In the genomic region with DNA sequence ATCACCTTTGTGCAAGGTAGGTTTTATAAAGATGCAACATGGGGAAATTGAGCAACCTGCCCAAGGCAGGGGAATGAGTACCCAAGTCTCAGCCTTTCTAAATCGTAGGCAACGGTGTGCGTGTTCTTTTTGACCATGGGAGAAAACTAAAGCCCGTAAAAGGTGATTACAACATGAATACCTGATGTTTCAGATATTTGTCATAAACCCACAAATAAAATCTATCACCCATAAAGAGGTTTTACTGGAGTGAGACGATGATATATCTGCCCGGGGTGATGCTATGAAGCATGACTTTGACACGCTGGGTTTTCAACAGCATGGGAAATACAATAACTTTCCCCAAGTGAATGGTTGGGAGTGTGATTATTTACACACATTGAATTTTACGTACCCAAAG, we compare ENCODE assay signal across 28 cellular contexts.
A peak's percentile ranks its signal among the peaks of the same experiment; 100 is the strongest.
DNase-seq lines count a peak whose midpoint lies in the region; ATAC-seq, FAIRE-seq and TF ChIP-seq lines count a peak whose summit lies in the region.
"Had no signal": no experiment of that assay in that cellular context is flagged by ENCODE, and none has a peak within 500 bp of the region (broad histone marks: within the 10 kb centered on the region; RNA-seq: fewer than 3 reads in every experiment).

No MANE protein-coding gene starts in this region.

- in situ Hi-C loops in Panc1 (cut with HindIII; ENCODE audit: low pct_unique_long_range_greater_than_20kb, low sequenced_read_pairs) (no loop called here), GM23248 (cut with MboI) (no loop called here)

- POLR2A ChIA-PET in Panc1 (lab: Charles Lee) (no interaction called here), T-cell (lab: Charles Lee) (no interaction called here)

- H3K9me3 ChIP-seq in BLaER1 (peaks cover 4% of the 10 kb centered on the region; the same call in 1 of the 2 replicates), Panc1 (ENCODE audit: control insufficient read depth, insufficient read depth, low read depth, low read length) (no peaks in the 10 kb centered on the region; the same call in 1 of the 2 replicates), keratinocyte (ENCODE audit: control insufficient read depth, low read depth, low read length) (no peaks in the 10 kb centered on the region), right cardiac atrium (ENCODE audit: control insufficient read depth, low read length) (no peaks in the 10 kb centered on the region), GM23248 (ENCODE audit: low read depth) (no peaks in the 10 kb centered on the region)
- H3K9me3 ChIP-seq: BE2C had no signal

- no peak overlapping the region for H3K4me3 Mint-ChIP-seq in T-cell
- H3K4me3 Mint-ChIP-seq: CD4-positive, alpha-beta memory T cell; GM23338; IgD-negative memory B cell had no signal

- ATAC-seq in Panc1, result no peak
- ATAC-seq in right cardiac atrium, result no peak
- no peak for ATAC-seq in T-cell (replicated peaks in 1 of 4)
- ATAC-seq: GM23338 had no signal

- 91% methylated on average over 8 of the region's 8 CpGs for WGBS in right cardiac atrium
- WGBS in GM23248 (ENCODE audit: low coverage in 1 of 2, low lambda C conversion rate in 2 of 2, missing lambda C conversion rate in 2 of 2), 2 experiments, result 97% methylated on average over 8 of the region's 8 CpGs

- H3K27me3 ChIP-seq in BLaER1, result no peaks in the 10 kb centered on the region
- no peaks in the 10 kb centered on the region for H3K27me3 ChIP-seq in Panc1 (ENCODE audit: control insufficient read depth, insufficient read depth, low read length)
- no peaks in the 10 kb centered on the region for H3K27me3 ChIP-seq in keratinocyte (ENCODE audit: control insufficient read depth, extremely low read depth, insufficient read depth, low read length)
- no peaks in the 10 kb centered on the region for H3K27me3 ChIP-seq in right cardiac atrium (ENCODE audit: control insufficient read depth, insufficient read depth)
- H3K27me3 ChIP-seq in GM23248 (replicated peaks; ENCODE audit: insufficient read depth), result no peaks in the 10 kb centered on the region
- H3K27me3 ChIP-seq: BE2C had no signal

- intact Hi-C loops in Panc1 (cut with micrococcal nuclease; ENCODE audit: unreplicated experiment), result no loop called here
- intact Hi-C loops in right cardiac atrium (cut with DNase I), result no loop called here

- DNase-seq in Panc1 (ENCODE audit: low read depth, low spot score), result no peak
- peak; percentile 96 for DNase-seq in epithelial cell of prostate (ENCODE audit: low read depth, low spot score)
- DNase-seq in keratinocyte (ENCODE audit: low read depth, low spot score), result peak; percentile 66
- no peak for DNase-seq in right cardiac atrium
- no peak for DNase-seq in GM23248
- no peak for DNase-seq in T-cell
- DNase-seq in hepatic stellate cell (ENCODE audit: low spot score), result no peak
- DNase-seq: 8988T; BE2C; Calu3; CD4-positive, alpha-beta memory T cell; DMS53; HCEC 1CT; Karpas-422; NCI-H1105 treated with DMSO at 0.1 percent for 48 hours; NCI-H1694; NCI-H2107; NCI-H510A; NCI-H748 treated with DMSO at 0.1 percent for 48 hours; NK-92 treated with Interleukin-12 subunit alpha and Interleukin-12 subunit beta, amount 100 ng/mL, for 24 hours; SIG-M5 had no signal

- TF ChIP-seq CTCF in Panc1 (IDR thresholded peaks at IDR 0.05), result no peak
- no peak for TF ChIP-seq CTCF in keratinocyte (optimal IDR thresholded peaks at IDR 0.05 in 1 of 3, IDR thresholded peaks at IDR 0.05 in 1 of 3, conservative IDR thresholded peaks at IDR 0.05 in 1 of 3; ENCODE audit: extremely low read depth in 1 of 3, insufficient read depth in 2 of 3, low read length in 3 of 3)

- CTCF ChIA-PET in Panc1 (lab: Charles Lee) (interaction anchor here (0.7 kb wide), 1 partner anchor 1137 kb away, joined by 3 read pairs; no protein-coding TSS in a partner anchor), T-cell (lab: Charles Lee) (interaction anchor here in 1 of 2 donors (0.6 kb wide), 1 partner anchor 21 kb away, joined by 3 read pairs; no protein-coding TSS in a partner anchor)

- H4K20me1 ChIP-seq in BLaER1 (no peaks in the 10 kb centered on the region), keratinocyte (ENCODE audit: control insufficient read depth, extremely low read depth, insufficient read depth, low read length) (no peaks in the 10 kb centered on the region), GM23248 (ENCODE audit: insufficient read depth) (no peaks in the 10 kb centered on the region)

- H3K4me1 ChIP-seq in BLaER1 (peaks cover 24% of the 10 kb centered on the region), Panc1 (ENCODE audit: control insufficient read depth, insufficient read depth, low read length) (no peaks in the 10 kb centered on the region), keratinocyte (ENCODE audit: control insufficient read depth, extremely low read depth, insufficient read depth, low read length) (peaks cover 33% of the 10 kb centered on the region), right cardiac atrium (ENCODE audit: control insufficient read depth, insufficient read depth, low read length) (no peaks in the 10 kb centered on the region), GM23248 (ENCODE audit: insufficient read depth) (no peaks in the 10 kb centered on the region)
- H3K4me1 ChIP-seq: BE2C had no signal

- H3K9ac ChIP-seq in BLaER1 (no peak overlapping the region), keratinocyte (ENCODE audit: control insufficient read depth, extremely low read depth, insufficient read depth, low read length) (peak overlapping the region; percentile 67), GM23248 (no peak overlapping the region)

- no peaks in the 10 kb centered on the region for H3K9me1 ChIP-seq in keratinocyte (ENCODE audit: control insufficient read depth, extremely low read depth, insufficient read depth, low read length)

- BruUV-seq in Panc1 (replicated peaks; lab: Mats Ljungman, UMichigan), result no TSS peak

- no peaks in the 10 kb centered on the region for H3K27me3 Mint-ChIP-seq in T-cell
- H3K27me3 Mint-ChIP-seq: CD4-positive, alpha-beta memory T cell; IgD-negative memory B cell had no signal

- H3K4me3 ChIP-seq in BLaER1 (no peak overlapping the region), Panc1 (ENCODE audit: low read depth in 2 of 2, low read length in 2 of 2) (no peak overlapping the region), keratinocyte (ENCODE audit: control insufficient read depth in 2 of 3, extremely low read depth in 1 of 3, insufficient read depth in 2 of 3, low read depth in 1 of 3, low read length in 3 of 3) (no peak overlapping the region), right cardiac atrium (ENCODE audit: low read length) (no peak overlapping the region), GM23248 (no peak overlapping the region)
- H3K4me3 ChIP-seq: GM23338 had no signal

- H3K36me3 Mint-ChIP-seq in T-cell, result no peaks in the 10 kb centered on the region
- H3K36me3 Mint-ChIP-seq: CD4-positive, alpha-beta memory T cell; IgD-negative memory B cell had no signal

- no peak overlapping the region for H3K27ac Mint-ChIP-seq in T-cell
- H3K27ac Mint-ChIP-seq: GM23338 had no signal

- no peaks in the 10 kb centered on the region for H3K36me3 ChIP-seq in BLaER1
- no peaks in the 10 kb centered on the region for H3K36me3 ChIP-seq in Panc1 (ENCODE audit: control insufficient read depth, insufficient read depth, low read length)
- H3K36me3 ChIP-seq in keratinocyte (ENCODE audit: control insufficient read depth in 2 of 2, extremely low read depth in 1 of 2, insufficient read depth in 2 of 2, low read length in 2 of 2), result no peaks in the 10 kb centered on the region
- H3K36me3 ChIP-seq in GM23248 (ENCODE audit: low read depth), result no peaks in the 10 kb centered on the region
- H3K36me3 ChIP-seq: BE2C had no signal

- H2AFZ ChIP-seq in keratinocyte (ENCODE audit: control insufficient read depth, low read length) (no peak overlapping the region), GM23248 (no peak overlapping the region)
- H2AFZ ChIP-seq: GM23338 had no signal

- FAIRE-seq in keratinocyte (lab: Jason Lieb, UNC), result peak; percentile 92
- FAIRE-seq: GM12892, GM18507, HTR-8/SVneo had no signal

- no peaks in the 10 kb centered on the region for H3K9me3 Mint-ChIP-seq in T-cell
- H3K9me3 Mint-ChIP-seq: CD4-positive, alpha-beta memory T cell; GM23338 had no signal

- dilution Hi-C loops in keratinocyte (cut with MboI; ENCODE audit: extremely low pct_ligation_motif_present, low sequenced_read_pairs), result no loop called here

- peak overlapping the region; percentile 35 for H3K4me2 ChIP-seq in BLaER1
- peak overlapping the region; percentile 55 for H3K4me2 ChIP-seq in keratinocyte (ENCODE audit: control insufficient read depth, extremely low read depth, insufficient read depth, low read depth, low read length)
- H3K4me2 ChIP-seq in GM23248 (ENCODE audit: unreplicated experiment), result no peak overlapping the region
- H3K4me2 ChIP-seq: GM23338 had no signal

- H3K9me2 ChIP-seq in GM23248 (ENCODE audit: insufficient read depth), result no peaks in the 10 kb centered on the region

- H3K27ac ChIP-seq in BLaER1, result no peak overlapping the region
- peak overlapping the region; percentile 39; the same call in 1 of the 2 replicates for H3K27ac ChIP-seq in Panc1 (ENCODE audit: low read length)
- H3K27ac ChIP-seq in epithelial cell of prostate, result peak overlapping the region; percentile 92
- peak overlapping the region; percentile 89 for H3K27ac ChIP-seq in keratinocyte (ENCODE audit: control insufficient read depth, insufficient read depth, low read length)
- no peak overlapping the region for H3K27ac ChIP-seq in right cardiac atrium (ENCODE audit: low read length)
- no peak overlapping the region for H3K27ac ChIP-seq in GM23248
- H3K27ac ChIP-seq: HL-60 had no signal

- H3K4me1 Mint-ChIP-seq in T-cell, result peaks cover 0 to 12% (median 3%) of the 10 kb centered on the region in 3 donors
- H3K4me1 Mint-ChIP-seq: CD4-positive, alpha-beta memory T cell; GM23338 had no signal

- H3F3A ChIP-seq in GM23248 (ENCODE audit: insufficient read depth), result peaks cover 14% of the 10 kb centered on the region

- no peaks in the 10 kb centered on the region for H3K79me2 ChIP-seq in keratinocyte (ENCODE audit: control insufficient read depth, insufficient read depth, low read length)
- H3K79me2 ChIP-seq in GM23248 (ENCODE audit: insufficient read depth), result no peaks in the 10 kb centered on the region

Comparison
In these comparisons a context has a peak if more than half of its experiments do, and no peak if none do; other contexts are left out.
1. H3K27ac ChIP-seq: peak in Panc1 (single experiment), epithelial cell of prostate (single experiment) and keratinocyte (single experiment); none in BLaER1 (single experiment), right cardiac atrium (single experiment) and GM23248 (single experiment).
2. DNase-seq: peak in epithelial cell of prostate (single experiment) and keratinocyte (single experiment); none in Panc1 (single experiment), right cardiac atrium (0 of 3), GM23248 (single experiment), T-cell (0 of 34) and hepatic stellate cell (single experiment).